22 cellular contexts compared by ENCODE assay signal in genomic region chr13:49213539-49213938, GRCh38. TPM values are rescaled to one million over a fixed set of nuclear protein-coding genes. Genes with fewer than 3 reads are reported as not detected.
"Had no signal": no experiment of that assay in that cellular context is flagged by ENCODE, and none has a peak within 500 bp of the region (broad histone marks: within the 10 kb centered on the region; RNA-seq: fewer than 3 reads in every experiment).

No MANE protein-coding gene starts in this region.

- H3K27me3 ChIP-seq: ovary, testis, uterus had no signal

- DNase-seq: activated CD4-positive, alpha-beta memory T cell treated with anti-CD3 and anti-CD28 coated beads, Interleukin-2, amount 10 ng/mL, durations not matched to agents 7 days and 5 days; activated CD4-positive, alpha-beta T cell treated with anti-CD3 and anti-CD28 coated beads for 48 hours; aorta; central memory CD4-positive, alpha-beta T cell; dermis blood vessel endothelial cell; effector CD8-positive, alpha-beta T cell; hypothalamus; left ventricle myocardium superior; mammary epithelial cell; midbrain; ovary; spleen; stimulated activated CD4-positive, alpha-beta T cell treated with anti-CD3 and anti-CD28 coated beads, Interleukin-4, amount 100 ng/mL, for 1 hour; stimulated activated naive CD4-positive, alpha-beta T cell; testis; trophoblast cell; uterus had no signal

- ATAC-seq: activated naive CD4-positive, alpha-beta T cell treated with anti-CD3 and anti-CD28 coated beads, Interleukin-2, amount 50 U/mL, for 72 hours; esophagus mucosa; left ventricle myocardium superior; natural killer cell treated with Interleukin-12 subunit alpha and Interleukin-12 subunit beta and Interleukin-15 and Interleukin-18, amount 100 ng/mL, for 72 hours had no signal

- H3K4me3 ChIP-seq: ovary, prostate gland, testis, uterus had no signal

- H3K4me1 ChIP-seq: prostate gland, uterus had no signal

- FAIRE-seq: frontal cortex had no signal

- H3K9me3 Mint-ChIP-seq: activated CD4-positive, alpha-beta memory T cell treated with anti-CD3 and anti-CD28 coated beads, Interleukin-2, amount 10 ng/mL, durations not matched to agents 7 days and 5 days; activated naive CD4-positive, alpha-beta T cell treated with anti-CD3 and anti-CD28 coated beads, Interleukin-2, amount 50 U/mL, for 72 hours; natural killer cell treated with Interleukin-12 subunit alpha and Interleukin-12 subunit beta and Interleukin-15 and Interleukin-18, amount 100 ng/mL, for 72 hours had no signal

- H3K27ac ChIP-seq: ovary, prostate gland, testis, uterus had no signal

- H3K36me3 ChIP-seq: ovary, prostate gland, uterus had no signal

- H3K27ac Mint-ChIP-seq: activated CD4-positive, alpha-beta memory T cell treated with anti-CD3 and anti-CD28 coated beads, Interleukin-2, amount 10 ng/mL, durations not matched to agents 7 days and 5 days; activated naive CD4-positive, alpha-beta T cell treated with anti-CD3 and anti-CD28 coated beads, Interleukin-2, amount 50 U/mL, for 72 hours; natural killer cell treated with Interleukin-12 subunit alpha and Interleukin-12 subunit beta and Interleukin-15 and Interleukin-18, amount 100 ng/mL, for 72 hours had no signal

- H3K4me3 Mint-ChIP-seq: activated CD4-positive, alpha-beta memory T cell treated with anti-CD3 and anti-CD28 coated beads, Interleukin-2, amount 10 ng/mL, durations not matched to agents 7 days and 5 days; natural killer cell treated with Interleukin-12 subunit alpha and Interleukin-12 subunit beta and Interleukin-15 and Interleukin-18, amount 100 ng/mL, for 72 hours had no signal

RNA-seq across cellular contexts. Expression of gene MLNR, which starts 6.6 kb away (rescaled TPM):
- total RNA-seq: activated CD4-positive, alpha-beta memory T cell treated with anti-CD3 and anti-CD28 coated beads, Interleukin-2, amount 10 ng/mL, durations not matched to agents 7 days and 5 days; activated naive CD4-positive, alpha-beta T cell treated with anti-CD3 and anti-CD28 coated beads, Interleukin-2, amount 50 U/mL, for 72 hours; aorta; dermis blood vessel endothelial cell; esophagus mucosa; frontal cortex; left ventricle myocardium superior; mammary epithelial cell; natural killer cell treated with Interleukin-12 subunit alpha and Interleukin-12 subunit beta and Interleukin-15 and Interleukin-18, amount 100 ng/mL, for 72 hours; ovary; uterus had no signal
- polyA plus RNA-seq: mammary epithelial cell, ovary, spleen had no signal
